In the genomic region with DNA sequence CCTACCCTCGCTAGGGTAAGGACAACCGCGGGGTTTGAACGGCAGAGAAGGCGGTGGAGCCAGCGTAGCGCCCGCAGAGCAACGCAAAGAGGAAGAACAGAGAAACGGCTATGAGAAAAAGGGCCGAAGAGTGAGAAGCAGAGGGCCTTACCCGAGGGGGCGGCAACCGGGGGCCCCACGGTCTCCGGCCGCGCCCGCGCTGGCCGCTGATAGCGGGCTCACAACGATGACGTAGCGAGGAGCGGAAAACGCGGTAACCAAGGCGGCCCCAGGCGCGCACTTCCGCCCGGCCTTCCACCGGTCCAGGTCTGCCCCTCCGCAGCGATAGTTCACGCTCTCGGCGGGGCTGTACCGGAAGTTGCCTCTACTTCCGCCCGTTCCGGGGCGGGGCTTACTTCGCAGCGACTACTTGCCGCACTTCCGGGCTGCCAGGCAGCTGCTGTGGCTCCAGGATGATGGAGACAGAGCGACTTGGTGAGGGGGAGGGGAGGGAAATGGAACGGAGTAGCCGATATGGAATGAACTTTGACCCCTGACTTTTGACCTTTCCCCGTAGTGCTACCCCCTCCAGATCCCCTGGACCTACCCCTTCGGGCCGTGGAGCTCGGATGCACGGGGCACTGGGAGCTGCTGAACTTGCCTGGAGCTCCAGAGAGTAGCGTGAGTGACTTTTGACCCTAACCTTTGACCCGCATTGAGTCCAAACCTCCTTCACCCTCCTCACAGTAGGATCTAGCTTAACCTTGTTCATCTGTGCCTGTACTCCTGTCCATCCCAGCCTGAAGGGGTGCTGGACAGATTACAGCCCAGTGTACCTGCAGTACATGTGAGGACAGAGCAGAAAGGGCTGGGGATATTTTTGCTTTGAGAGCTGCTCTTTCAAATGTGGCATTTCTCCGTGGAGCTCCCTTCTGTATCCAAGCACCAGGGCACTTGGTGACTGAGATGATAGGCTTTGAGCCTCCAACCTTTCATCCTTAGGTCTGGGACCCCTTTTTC, we compare ENCODE assay signal across 8 cellular contexts. TPM values are rescaled to one million over a fixed set of nuclear protein-coding genes. Genes with fewer than 3 reads are reported as not detected.
DNase-seq lines count a peak whose midpoint lies in the region; ATAC-seq and TF ChIP-seq lines count a peak whose summit lies in the region.

TSS of gene NELFE (minus strand) at position 231 of the 999 bp plus-strand sequence. CDS start 525 bp downstream, outside the sequence.
TSS of gene SKIC2 (plus strand) at position 435 of the 999 bp plus-strand sequence. CDS start at position 453, 18 bp downstream.

- H3K27ac ChIP-seq in Panc1 (ENCODE audit: low read length) (peak within 1 kb of the TSS; percentile 99), esophagus (ENCODE audit: low read depth in 2 of 2, low read length in 1 of 2) (peak within 1 kb of the TSS; percentile 75 to 93), muscle layer of colon (ENCODE audit: low read depth, low read length) (peak within 1 kb of the TSS; percentile 70)

- H3K9ac ChIP-seq in muscle layer of colon (ENCODE audit: low read length), result peak within 1 kb of the TSS; percentile 98

- H3K4me1 Mint-ChIP-seq in activated T-cell treated with anti-CD3 and anti-CD28 coated beads, Interleukin-2, amount 50 U/mL, for 4 hours (ENCODE audit: low read depth), result peaks cover 41% of the 10 kb centered on the region

- ATAC-seq in GM21723 (IDR thresholded peaks at IDR 0.05; ENCODE audit: unreplicated experiment), result peak; percentile 95
- ATAC-seq in Panc1, result peak; percentile 100
- peak; percentile 100 for ATAC-seq in activated T-cell treated with anti-CD3 and anti-CD28 coated beads, Interleukin-2, amount 50 U/mL, for 4 hours

- CTCF ChIA-PET in Panc1 (lab: Charles Lee), result interaction anchor here (0.5 kb wide), 1 partner anchor 138 kb away, joined by 6 read pairs; no protein-coding TSS in a partner anchor

- POLR2A ChIA-PET in Panc1 (lab: Charles Lee), result interaction anchor here (0.6 to 1.3 kb wide), 5 partner anchors 10 to 44 kb away, joined by 3 to 9 read pairs (median 4); partner anchors contain the start of gene DXO

- peak within 1 kb of the TSS; percentile 97 for H3K4me3 Mint-ChIP-seq in activated T-cell treated with anti-CD3 and anti-CD28 coated beads, Interleukin-2, amount 50 U/mL, for 4 hours

- 0% methylated on average over 55 to 59 of the region's 59 CpGs for WGBS in esophagus, 2 donors

- BruUV-seq in Panc1 (replicated peaks; lab: Mats Ljungman, UMichigan), result TSS peak; percentile 81

- H3K4me1 ChIP-seq in Panc1 (ENCODE audit: control insufficient read depth, insufficient read depth, low read length) (peaks cover 18% of the 10 kb centered on the region), esophagus (ENCODE audit: control insufficient read depth in 2 of 2, insufficient read depth in 2 of 2, low read length in 1 of 2) (peaks cover 3 to 10% of the 10 kb centered on the region in 2 donors), muscle layer of colon (ENCODE audit: insufficient read depth, low read length) (peaks cover 22% of the 10 kb centered on the region)

- H3K36me3 Mint-ChIP-seq in activated T-cell treated with anti-CD3 and anti-CD28 coated beads, Interleukin-2, amount 50 U/mL, for 4 hours (ENCODE audit: insufficient read depth), result peaks cover 53% of the 10 kb centered on the region

- H3K36me3 ChIP-seq in Panc1 (ENCODE audit: control insufficient read depth, insufficient read depth, low read length), result peaks cover 21% of the 10 kb centered on the region
- H3K36me3 ChIP-seq in esophagus (ENCODE audit: control insufficient read depth in 2 of 2, insufficient read depth in 2 of 2, low read length in 1 of 2), result peaks cover 29 to 40% of the 10 kb centered on the region in 2 donors
- peaks cover 68% of the 10 kb centered on the region for H3K36me3 ChIP-seq in muscle layer of colon (ENCODE audit: insufficient read depth, low read length)

- intact Hi-C loops in Panc1 (cut with micrococcal nuclease; ENCODE audit: unreplicated experiment), result no loop called here

- no peak for TF ChIP-seq CTCF in Panc1 (IDR thresholded peaks at IDR 0.05)

- H3K27me3 Mint-ChIP-seq in activated T-cell treated with anti-CD3 and anti-CD28 coated beads, Interleukin-2, amount 50 U/mL, for 4 hours (ENCODE audit: low read depth), result no peaks in the 10 kb centered on the region

- DNase-seq in DMS53 (lab: John Stamatoyannopoulos, UW) (peak; percentile 99), KG1 (lab: John Stamatoyannopoulos, UW) (peak; percentile 96), Panc1 (ENCODE audit: low read depth, low spot score) (peak; percentile 92)
- DNase-seq in activated T-cell treated with anti-CD3 and anti-CD28 coated beads, Interleukin-2, amount 50 U/mL, for 4 hours, result peak; percentile 98
- peak; percentile 96 for DNase-seq in stimulated activated CD8-positive, alpha-beta memory T cell treated with anti-CD3 and anti-CD28 coated beads, Interleukin-7, amount 100 ng/mL, for 24 hours (ENCODE audit: low read depth)

- H3K9me3 ChIP-seq in Panc1 (ENCODE audit: control insufficient read depth, insufficient read depth, low read depth, low read length) (no peaks in the 10 kb centered on the region), esophagus (ENCODE audit: control insufficient read depth in 2 of 2, insufficient read depth in 1 of 2, low read depth in 1 of 2, low read length in 1 of 2) (no peaks in the 10 kb centered on the region), muscle layer of colon (ENCODE audit: low read length) (no peaks in the 10 kb centered on the region)

- no peaks in the 10 kb centered on the region for H3K9me3 Mint-ChIP-seq in activated T-cell treated with anti-CD3 and anti-CD28 coated beads, Interleukin-2, amount 50 U/mL, for 4 hours

- in situ Hi-C loops in Panc1 (cut with HindIII; ENCODE audit: low pct_unique_long_range_greater_than_20kb, low sequenced_read_pairs), result no loop called here

- no peaks in the 10 kb centered on the region for H3K27me3 ChIP-seq in Panc1 (ENCODE audit: control insufficient read depth, insufficient read depth, low read length)
- no peaks in the 10 kb centered on the region for H3K27me3 ChIP-seq in esophagus (ENCODE audit: control insufficient read depth in 1 of 2, insufficient read depth in 2 of 2, low read length in 2 of 2)
- H3K27me3 ChIP-seq in muscle layer of colon (ENCODE audit: control insufficient read depth in 1 of 2, insufficient read depth in 2 of 2, low read length in 2 of 2), result no peaks in the 10 kb centered on the region

- H3K4me3 ChIP-seq in Panc1 (ENCODE audit: low read depth in 2 of 2, low read length in 2 of 2) (peak within 1 kb of the TSS; percentile 74 to 100), esophagus (ENCODE audit: low read depth in 1 of 2, low read length in 2 of 2) (peak within 1 kb of the TSS; percentile 82 to 98), muscle layer of colon (ENCODE audit: low read depth in 1 of 2, low read length in 2 of 2) (peak within 1 kb of the TSS; percentile 81 to 99)

RNA-seq across cellular contexts. Expression of gene NELFE, which starts in this region (rescaled TPM):
- 94.9 TPM for total RNA-seq in Panc1 (2021; ENCODE audit: unreplicated experiment)
- polyA plus RNA-seq in Panc1 (2012; ENCODE audit: insufficient read length), result 137 TPM
- total RNA-seq in activated T-cell treated with anti-CD3 and anti-CD28 coated beads, Interleukin-2, amount 50 U/mL, for 4 hours, result 100 to 1,000 TPM; 107 to 111 (median 109) TPM
- polyA plus RNA-seq in esophagus, result 10 to 100 TPM; 30.2 to 49.3 TPM

RNA-seq across cellular contexts. Expression of gene SKIC2, which starts in this region (rescaled TPM):
- 121 TPM for total RNA-seq in Panc1 (2021; ENCODE audit: unreplicated experiment)
- 86.3 TPM for polyA plus RNA-seq in Panc1 (2012; ENCODE audit: insufficient read length)
- 100 to 1,000 TPM; 123 to 157 (median 132) TPM for total RNA-seq in activated T-cell treated with anti-CD3 and anti-CD28 coated beads, Interleukin-2, amount 50 U/mL, for 4 hours
- 10 to 100 TPM; 39.1 to 58.0 TPM for polyA plus RNA-seq in esophagus

Comparison
In these comparisons a context has a peak if more than half of its experiments do, and no peak if none do; other contexts are left out.
1. Peak in every context shown above with its lines: DNase-seq, ATAC-seq, H3K4me3 ChIP-seq and H3K27ac ChIP-seq.